Comparison of ENCODE assay signal across 20 cellular contexts in the genomic region with DNA sequence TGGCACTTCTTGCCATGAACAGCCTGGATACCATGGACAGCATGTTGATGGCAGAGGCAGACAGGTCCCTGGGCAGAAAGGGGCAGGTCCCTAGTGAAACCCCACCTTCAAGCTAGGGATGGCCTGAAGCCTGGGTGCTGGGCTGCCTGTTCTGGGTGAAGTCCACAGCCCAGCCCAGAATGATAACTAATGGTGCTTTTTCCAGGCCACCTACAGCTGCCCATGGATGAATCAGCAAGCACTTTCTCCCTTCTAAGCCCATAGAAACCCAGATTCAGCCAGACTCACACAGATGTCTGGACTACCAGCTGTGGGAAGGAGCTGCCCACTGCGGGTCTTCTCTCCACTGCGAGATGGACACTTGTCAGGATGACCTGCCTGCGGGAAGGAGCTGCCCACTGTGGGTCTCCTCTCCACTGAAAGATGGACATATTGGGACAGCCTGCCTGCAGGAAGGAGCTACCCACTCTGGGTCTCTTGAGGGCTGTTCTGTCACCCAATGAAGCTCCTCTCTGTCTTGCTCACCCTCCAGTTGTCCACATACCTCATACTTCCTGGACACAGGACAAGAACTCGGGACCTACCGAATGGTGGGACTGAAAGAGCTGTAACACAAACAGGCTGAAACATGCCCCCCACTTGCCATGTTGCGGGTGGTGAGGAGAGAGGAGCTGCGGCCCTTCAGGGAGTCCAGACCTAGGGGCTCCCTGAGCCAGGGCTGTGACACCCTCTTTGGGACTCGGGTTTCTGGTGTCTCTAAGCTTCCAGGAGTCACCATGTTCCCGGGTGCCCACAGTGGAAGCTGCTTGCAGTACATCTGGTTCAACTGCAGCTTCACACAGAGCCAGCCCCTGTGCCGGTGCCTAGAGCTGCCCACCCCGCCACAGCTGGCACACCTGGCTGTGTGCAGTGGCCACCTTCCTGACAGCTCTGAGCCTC.
DNase-seq lines count a peak whose midpoint lies in the region; ATAC-seq, FAIRE-seq and TF ChIP-seq lines count a peak whose summit lies in the region.
"Had no signal": no experiment of that assay in that cellular context is flagged by ENCODE, and none has a peak within 500 bp of the region (broad histone marks: within the 10 kb centered on the region; RNA-seq: fewer than 3 reads in every experiment).

No MANE protein-coding gene starts in this region.

- H4K20me1 ChIP-seq in GM23248 (ENCODE audit: insufficient read depth) = no peaks in the 10 kb centered on the region
- peaks cover 0 to 2% of the 10 kb centered on the region in 2 experiments for H4K20me1 ChIP-seq in H1 (replicated peaks in 1 of 2; ENCODE audit: control insufficient read depth in 1 of 2, insufficient read depth in 2 of 2, low read length in 2 of 2)

- H3K9ac ChIP-seq in GM23248 (no peak overlapping the region), H1 (replicated peaks in 1 of 4; ENCODE audit: extremely low read depth in 1 of 4, low read depth in 3 of 4, low read length in 3 of 4) (no peak overlapping the region)

- H2BK15ac ChIP-seq in H1 (ENCODE audit: low read length) = no peak overlapping the region

- H3K4me1 ChIP-seq in GM23248 (ENCODE audit: insufficient read depth) = no peaks in the 10 kb centered on the region
- H3K4me1 ChIP-seq in H1 (replicated peaks in 1 of 4; ENCODE audit: control insufficient read depth in 3 of 4, insufficient read depth in 4 of 4, low read length in 3 of 4) = peaks cover 0 to 2% (median 0%) of the 10 kb centered on the region in 4 experiments; a peak in 1 of 7 replicates
- no peaks in the 10 kb centered on the region for H3K4me1 ChIP-seq in effector memory CD4-positive, alpha-beta T cell (ENCODE audit: control insufficient read depth, insufficient read depth, low read length, poor library complexity, severe bottlenecking)

- in situ Hi-C loops in GM23248 (cut with MboI) = no loop called here

- H2AFZ ChIP-seq in GM23248 (no peak overlapping the region), H1 (ENCODE audit: low read length) (no peak overlapping the region)

- H2AK5ac ChIP-seq in H1 (ENCODE audit: low read depth, low read length) = no peak overlapping the region

- POLR2A ChIA-PET in H1 (lab: Charles Lee; ENCODE audit: partially characterized antibody) = interaction anchor here (0.7 to 1.8 kb wide), 5 partner anchors 9 to 134 kb away, joined by 3 to 6 read pairs (median 4); a partner anchor contains a TSS

- H4K91ac ChIP-seq in H1 (replicated peaks; ENCODE audit: insufficient read length, low read length) = no peak overlapping the region

- H3K27ac ChIP-seq in GM23248 = no peak overlapping the region
- H3K27ac ChIP-seq in H1 (ENCODE audit: low read depth, low read length) = no peak overlapping the region
- H3K27ac ChIP-seq in effector memory CD4-positive, alpha-beta T cell (ENCODE audit: insufficient read depth, low read length, poor library complexity, severe bottlenecking) = no peak overlapping the region
- H3K27ac ChIP-seq: C4-2B, heart left ventricle, lower lobe of right lung had no signal

- TF ChIP-seq POLR2A in H1 (IDR thresholded peaks at IDR 0.05; ENCODE audit: control extremely low read depth in 1 of 2, low read depth in 2 of 2, low read length in 2 of 2) = no peak

- H3K23me2 ChIP-seq in H1 (ENCODE audit: low read depth, low read length) = no peaks in the 10 kb centered on the region

- no peaks in the 10 kb centered on the region for H3K36me3 ChIP-seq in GM23248 (ENCODE audit: low read depth)
- H3K36me3 ChIP-seq in H1 (ENCODE audit: control insufficient read depth in 2 of 4, insufficient read depth in 4 of 4, low read length in 3 of 4) = no peaks in the 10 kb centered on the region
- no peaks in the 10 kb centered on the region for H3K36me3 ChIP-seq in effector memory CD4-positive, alpha-beta T cell (ENCODE audit: control insufficient read depth, insufficient read depth, low read length)
- H3K36me3 ChIP-seq: heart left ventricle, lower lobe of right lung had no signal

- no peak overlapping the region for H3K27ac Mint-ChIP-seq in nephron progenitor cell
- H3K27ac Mint-ChIP-seq in effector memory CD8-positive, alpha-beta T cell = no peak overlapping the region
- H3K27ac Mint-ChIP-seq: activated T-helper 2 cell treated with anti-CD3 and anti-CD28 coated beads, Interferon-gamma antibody, Interleukin-2, Interleukin-4, amounts not matched to agents 10 μg/mL and 5 μg/mL and 100 μg/mL, durations not matched to agents 14 hours and 24 hours and 36 hours; IgD-negative memory B cell had no signal

- no peaks in the 10 kb centered on the region for H3K79me2 ChIP-seq in GM23248 (ENCODE audit: insufficient read depth)
- no peaks in the 10 kb centered on the region for H3K79me2 ChIP-seq in H1 (ENCODE audit: control insufficient read depth in 1 of 2, insufficient read depth in 2 of 2, low read length in 2 of 2)

- no peaks in the 10 kb centered on the region for H3F3A ChIP-seq in GM23248 (ENCODE audit: insufficient read depth)

- H3K18ac ChIP-seq in H1 (ENCODE audit: extremely low read depth, low read length) = no peak overlapping the region

- no peak overlapping the region for H2BK20ac ChIP-seq in H1 (ENCODE audit: low read length)

- H3K4me3 Mint-ChIP-seq in nephron progenitor cell = no peak overlapping the region
- H3K4me3 Mint-ChIP-seq in effector memory CD8-positive, alpha-beta T cell = no peak overlapping the region
- H3K4me3 Mint-ChIP-seq: IgD-negative memory B cell had no signal

- H2BK5ac ChIP-seq in H1 (ENCODE audit: low read depth, low read length) = no peak overlapping the region

- no peak for FAIRE-seq in H1 (lab: Jason Lieb, UNC)
- FAIRE-seq: D721Med had no signal

- 86 to 87% methylated on average over 11 of the region's 11 CpGs for WGBS in GM23248 (ENCODE audit: low coverage in 1 of 2, low lambda C conversion rate in 2 of 2, missing lambda C conversion rate in 2 of 2), 2 experiments
- 93% methylated on average over 11 of the region's 11 CpGs; no CpG with 5 or more reads in 1 of the 2 experiments for WGBS in H1 (ENCODE audit: extremely low coverage in 1 of 2, insufficient coverage in 1 of 2, insufficient read length in 1 of 2, insufficient replicate concordance in 2 of 2, low coverage in 1 of 2, low lambda C conversion rate in 2 of 2, missing lambda C conversion rate in 1 of 2), 2 experiments

- no peak for ATAC-seq in effector memory CD8-positive, alpha-beta T cell (replicated peaks)
- no peak for ATAC-seq in HG03175 (IDR thresholded peaks at IDR 0.05; ENCODE audit: unreplicated experiment)

- TF ChIP-seq RAD21 in H1 (IDR thresholded peaks at IDR 0.05 in 1 of 2, conservative IDR thresholded peaks at IDR 0.05 in 1 of 2; ENCODE audit: low read depth in 2 of 2, low read length in 2 of 2) = no peak

- no peak overlapping the region for H3K4ac ChIP-seq in H1 (replicated peaks; ENCODE audit: insufficient read length, low read depth, low read length)

- H3K4me3 ChIP-seq in GM23248 (no peak overlapping the region), H1 (ENCODE audit: extremely low read depth in 1 of 4, insufficient read depth in 2 of 4, low read depth in 3 of 4, low read length in 4 of 4) (no peak overlapping the region)
- H3K4me3 ChIP-seq in effector memory CD4-positive, alpha-beta T cell (ENCODE audit: insufficient read depth, low read depth, low read length, poor library complexity, severe bottlenecking) = no peak overlapping the region
- H3K4me3 ChIP-seq: heart left ventricle, lower lobe of right lung had no signal

- no peak overlapping the region for H3K14ac ChIP-seq in H1 (ENCODE audit: insufficient read length)

- peak overlapping the region; percentile 17; the same call in 1 of the 2 replicates for H4K8ac ChIP-seq in H1 (ENCODE audit: extremely low read depth, insufficient read depth, low read length)

- no peak overlapping the region for H4K5ac ChIP-seq in H1 (ENCODE audit: insufficient read length, low read depth, low read length)

- peaks cover 51% of the 10 kb centered on the region for H3K4me1 Mint-ChIP-seq in nephron progenitor cell
- no peaks in the 10 kb centered on the region for H3K4me1 Mint-ChIP-seq in effector memory CD8-positive, alpha-beta T cell (ENCODE audit: low read depth in 2 of 2)
- H3K4me1 Mint-ChIP-seq: IgD-negative memory B cell had no signal

- no peak overlapping the region for H2BK120ac ChIP-seq in H1 (replicated peaks; ENCODE audit: low read depth, low read length)

- no peaks in the 10 kb centered on the region for H3K36me3 Mint-ChIP-seq in nephron progenitor cell (ENCODE audit: low read depth)
- H3K36me3 Mint-ChIP-seq in effector memory CD8-positive, alpha-beta T cell (ENCODE audit: insufficient read depth) = no peaks in the 10 kb centered on the region
- H3K36me3 Mint-ChIP-seq: IgD-negative memory B cell had no signal

- CTCF ChIA-PET in H1 (lab: Charles Lee; ENCODE audit: partially characterized antibody) = interaction anchor here (0.6 to 4.5 kb wide), 21 partner anchors 8 to 267 kb away, joined by 3 to 28 read pairs (median 4); a partner anchor contains a TSS

- DNase-seq in GM23248 = peak; percentile 35
- DNase-seq in RPMI7951 (ENCODE audit: low read depth) = peak; percentile 50
- no peak for DNase-seq in H1 (ENCODE audit: low read depth in 1 of 2, low spot score in 2 of 2)
- peak; percentile 0 for DNase-seq in nephron progenitor cell
- DNase-seq in effector memory CD4-positive, alpha-beta T cell = no peak
- no peak for DNase-seq in globus pallidus (ENCODE audit: low spot score)
- DNase-seq in effector memory CD8-positive, alpha-beta T cell = no peak
- DNase-seq: activated CD4-positive, alpha-beta T cell treated with anti-CD3 and anti-CD28 coated beads, Interleukin-2, amount 50 U/mL, for 4 hours; activated CD8-positive, alpha-beta memory T cell treated with anti-CD3 and anti-CD28 coated beads, Interleukin-2, amount 50 U/mL, for 4 hours; lower lobe of right lung; MM.1S; NCI-H1436; retina; RPMI8226 had no signal

- H3K9me3 ChIP-seq in GM23248 (ENCODE audit: low read depth) (no peaks in the 10 kb centered on the region), H1 (ENCODE audit: insufficient read depth in 2 of 2, low read depth in 1 of 2, low read length in 1 of 2) (no peaks in the 10 kb centered on the region)
- no peaks in the 10 kb centered on the region for H3K9me3 ChIP-seq in effector memory CD4-positive, alpha-beta T cell (ENCODE audit: control insufficient read depth, low read length)
- H3K9me3 ChIP-seq: heart left ventricle, lower lobe of right lung had no signal

- no peaks in the 10 kb centered on the region for H3K27me3 Mint-ChIP-seq in nephron progenitor cell (ENCODE audit: low read depth, poor library complexity)
- peaks cover 14 to 35% of the 10 kb centered on the region in 2 donors for H3K27me3 Mint-ChIP-seq in effector memory CD8-positive, alpha-beta T cell

- no peaks in the 10 kb centered on the region for H3K9me3 Mint-ChIP-seq in nephron progenitor cell
- no peaks in the 10 kb centered on the region for H3K9me3 Mint-ChIP-seq in effector memory CD8-positive, alpha-beta T cell
- H3K9me3 Mint-ChIP-seq: activated T-helper 2 cell treated with anti-CD3 and anti-CD28 coated beads, Interferon-gamma antibody, Interleukin-2, Interleukin-4, amounts not matched to agents 10 μg/mL and 5 μg/mL and 100 μg/mL, durations not matched to agents 14 hours and 24 hours and 36 hours; IgD-negative memory B cell had no signal

- no peak overlapping the region for H3K23ac ChIP-seq in H1 (ENCODE audit: insufficient read length)

- TF ChIP-seq CTCF in H1 (IDR thresholded peaks at IDR 0.05; ENCODE audit: control extremely low read depth in 1 of 3, insufficient read depth in 1 of 3, low read depth in 1 of 3, low read length in 3 of 3) (no peak), nephron progenitor cell (IDR thresholded peaks at IDR 0.05) (no peak)

- H3K4me2 ChIP-seq in GM23248 (ENCODE audit: unreplicated experiment) (no peak overlapping the region), H1 (ENCODE audit: insufficient read depth in 1 of 2, low read depth in 2 of 2, low read length in 2 of 2) (no peak overlapping the region)

- no peaks in the 10 kb centered on the region for H3K9me2 ChIP-seq in GM23248 (ENCODE audit: insufficient read depth)

- H3K27me3 ChIP-seq in GM23248 (replicated peaks; ENCODE audit: insufficient read depth) (no peaks in the 10 kb centered on the region), H1 (replicated peaks in 1 of 4; ENCODE audit: control insufficient read depth in 3 of 4, extremely low read depth in 1 of 4, insufficient read depth in 3 of 4, low read length in 3 of 4) (no peaks in the 10 kb centered on the region)
- H3K27me3 ChIP-seq in effector memory CD4-positive, alpha-beta T cell (replicated peaks; ENCODE audit: control insufficient read depth, insufficient read depth, low read length, poor library complexity, severe bottlenecking) = no peaks in the 10 kb centered on the region
- H3K27me3 ChIP-seq: heart left ventricle had no signal

- no peaks in the 10 kb centered on the region for H3K79me1 ChIP-seq in H1 (ENCODE audit: low read depth, low read length)

- no peak overlapping the region for H2BK12ac ChIP-seq in H1 (ENCODE audit: low read depth, low read length)

- H3K56ac ChIP-seq in H1 (replicated peaks; ENCODE audit: insufficient read length, low read depth, low read length) = no peak overlapping the region

- no peak for TF ChIP-seq EP300 in H1 (IDR thresholded peaks at IDR 0.05; ENCODE audit: borderline replicate concordance in 1 of 2, low read depth in 2 of 2, low read length in 2 of 2)

Comparison
In these comparisons a context has a peak if more than half of its experiments do, and no peak if none do; other contexts are left out.
1. DNase-seq: peak in GM23248 (single experiment), RPMI7951 (single experiment) and nephron progenitor cell (single experiment); none in H1 (0 of 2), effector memory CD4-positive, alpha-beta T cell (0 of 3), globus pallidus (single experiment) and effector memory CD8-positive, alpha-beta T cell (0 of 3).